Comparison of ENCODE assay signal across 10 cellular contexts in genomic region chr9:98097836-98098235, GRCh38. TPM values are rescaled to one million over a fixed set of nuclear protein-coding genes. Genes with fewer than 3 reads are reported as not detected.
DNase-seq lines count a peak whose midpoint lies in the region; ATAC-seq and TF ChIP-seq lines count a peak whose summit lies in the region.
"Had no signal": no experiment of that assay in that cellular context is flagged by ENCODE, and none has a peak within 500 bp of the region (broad histone marks: within the 10 kb centered on the region; RNA-seq: fewer than 3 reads in every experiment).

No MANE protein-coding gene starts in this region.

- H3K4me1 Mint-ChIP-seq in CD8-positive, alpha-beta T cell (ENCODE audit: low read depth), result peaks cover 69% of the 10 kb centered on the region

- H3K27me3 Mint-ChIP-seq in CD8-positive, alpha-beta T cell (ENCODE audit: low read depth), result no peaks in the 10 kb centered on the region

- H3K27me3 ChIP-seq in CD8-positive, alpha-beta T cell (ENCODE audit: insufficient read depth, low read length), result no peaks in the 10 kb centered on the region
- no peaks in the 10 kb centered on the region for H3K27me3 ChIP-seq in foreskin keratinocyte
- no peaks in the 10 kb centered on the region for H3K27me3 ChIP-seq in tibial nerve
- H3K27me3 ChIP-seq in right atrium auricular region, result no peaks in the 10 kb centered on the region
- H3K27me3 ChIP-seq: BLaER1 had no signal

- POLR2A ChIA-PET in CD8-positive, alpha-beta T cell (lab: Charles Lee), result interaction anchor here (0.7 to 1.6 kb wide), 7 partner anchors 10 to 158 kb away, joined by 3 to 10 read pairs (median 3); partner anchors contain the start of genes TBC1D2 and TRIM14

- H3K4me3 ChIP-seq in CD8-positive, alpha-beta T cell (ENCODE audit: low read depth, low read length), result no peak overlapping the region
- no peak overlapping the region for H3K4me3 ChIP-seq in coronary artery
- H3K4me3 ChIP-seq in tibial nerve, result no peak overlapping the region
- H3K4me3 ChIP-seq in right atrium auricular region, result no peak overlapping the region
- H3K4me3 ChIP-seq: BLaER1, SK-N-MC had no signal

- peaks cover 46% of the 10 kb centered on the region for H3K4me1 ChIP-seq in CD8-positive, alpha-beta T cell (ENCODE audit: insufficient read depth, low read length)
- peaks cover 17% of the 10 kb centered on the region for H3K4me1 ChIP-seq in foreskin keratinocyte
- peaks cover 0 to 23% (median 5%) of the 10 kb centered on the region in 4 donors for H3K4me1 ChIP-seq in tibial nerve
- no peaks in the 10 kb centered on the region for H3K4me1 ChIP-seq in right atrium auricular region

- H3K36me3 ChIP-seq in CD8-positive, alpha-beta T cell (ENCODE audit: insufficient read depth, low read length), result peaks cover 18% of the 10 kb centered on the region
- peaks cover 73% of the 10 kb centered on the region for H3K36me3 ChIP-seq in KOPT-K1 (ENCODE audit: insufficient read depth, low read length)
- peaks cover 0 to 37% (median 0%) of the 10 kb centered on the region in 3 donors for H3K36me3 ChIP-seq in tibial nerve
- H3K36me3 ChIP-seq in right atrium auricular region, result no peaks in the 10 kb centered on the region

- TF ChIP-seq POLR2A in tibial nerve (IDR thresholded peaks at IDR 0.05), result no peak

- intact Hi-C loops in CD8-positive, alpha-beta T cell (cut with DNase I, micrococcal nuclease), result no loop called here
- intact Hi-C loops in Right ventricle myocardium inferior (cut with DNase I), result no loop called here

- TF ChIP-seq EP300 in tibial nerve (IDR thresholded peaks at IDR 0.05), result no peak

- no peak for DNase-seq in CD8-positive, alpha-beta T cell
- peak; percentile 66 for DNase-seq in activated CD4-positive, alpha-beta T cell treated with anti-CD3 and anti-CD28 coated beads for 48 hours
- DNase-seq in foreskin keratinocyte, result peak; percentile 40 to 51
- no peak for DNase-seq in Right ventricle myocardium inferior (ENCODE audit: missing footprints)
- no peak for DNase-seq in coronary artery (ENCODE audit: low spot score)
- no peak for DNase-seq in tibial nerve (ENCODE audit: low spot score in 2 of 2)
- DNase-seq in right atrium auricular region (ENCODE audit: low spot score), result no peak

- ATAC-seq in CD8-positive, alpha-beta T cell, result no peak
- peak; percentile 58 for ATAC-seq in foreskin keratinocyte
- ATAC-seq in Right ventricle myocardium inferior, result no peak

- peaks cover 72% of the 10 kb centered on the region for H3K36me3 Mint-ChIP-seq in CD8-positive, alpha-beta T cell

- TF ChIP-seq CTCF in CD8-positive, alpha-beta T cell (IDR thresholded peaks at IDR 0.05), result no peak
- TF ChIP-seq CTCF in foreskin keratinocyte (conservative IDR thresholded peaks at IDR 0.05), result no peak
- TF ChIP-seq CTCF in coronary artery (IDR thresholded peaks at IDR 0.05), result no peak
- no peak for TF ChIP-seq CTCF in tibial nerve (IDR thresholded peaks at IDR 0.05)
- TF ChIP-seq CTCF in right atrium auricular region (IDR thresholded peaks at IDR 0.05), result no peak

- H3K9me3 Mint-ChIP-seq in CD8-positive, alpha-beta T cell, result no peaks in the 10 kb centered on the region

- H3K27ac Mint-ChIP-seq in CD8-positive, alpha-beta T cell, result peak overlapping the region; percentile 74

- WGBS in tibial nerve, 2 donors, result 61 to 64% methylated on average over 4 of the region's 4 CpGs

- CTCF ChIA-PET in CD8-positive, alpha-beta T cell (lab: Charles Lee), result interaction anchor here (0.8 to 3.7 kb wide), 4 partner anchors 11 to 174 kb away, joined by 4 to 14 read pairs (median 8); partner anchors contain the start of gene TRIM14

- H3K9me3 ChIP-seq in CD8-positive, alpha-beta T cell (ENCODE audit: low read length), result no peaks in the 10 kb centered on the region
- H3K9me3 ChIP-seq in KOPT-K1 (ENCODE audit: insufficient read depth, low read length, poor library complexity, severe bottlenecking), result no peaks in the 10 kb centered on the region
- H3K9me3 ChIP-seq in tibial nerve, result no peaks in the 10 kb centered on the region
- H3K9me3 ChIP-seq in right atrium auricular region, result no peaks in the 10 kb centered on the region
- H3K9me3 ChIP-seq: BLaER1 had no signal

- H3K27ac ChIP-seq in CD8-positive, alpha-beta T cell (ENCODE audit: low read depth, low read length), result no peak overlapping the region
- peak overlapping the region; percentile 26 for H3K27ac ChIP-seq in KOPT-K1 (ENCODE audit: low read depth, low read length, poor library complexity, severe bottlenecking)
- no peak overlapping the region for H3K27ac ChIP-seq in foreskin keratinocyte
- H3K27ac ChIP-seq in coronary artery, result no peak overlapping the region
- H3K27ac ChIP-seq in tibial nerve, result no peak overlapping the region
- no peak overlapping the region for H3K27ac ChIP-seq in right atrium auricular region
- H3K27ac ChIP-seq: SK-N-MC had no signal

- no peak overlapping the region for H3K4me3 Mint-ChIP-seq in CD8-positive, alpha-beta T cell

RNA-seq across cellular contexts. Expression of gene TRIM14, which starts 21.2 kb away (rescaled TPM):
- total RNA-seq in CD8-positive, alpha-beta T cell, result 10 to 100 TPM; 22.6 to 23.5 TPM
- total RNA-seq in foreskin keratinocyte (32.1 and 35.0 TPM in 2 replicates), Right ventricle myocardium inferior (5.1 TPM), tibial nerve (10 to 100 TPM in 3 of 4 donors, 1 to 10 TPM in 1; 9.4 to 16.8 (median 10.1) TPM), right atrium auricular region (1 to 10 TPM; 1.8 to 2.0 TPM)
- polyA plus RNA-seq in foreskin keratinocyte, result 19.8 and 20.0 TPM in 2 replicates

RNA-seq across cellular contexts. Expression of gene NANS, which starts 41.3 kb away (rescaled TPM):
- total RNA-seq in CD8-positive, alpha-beta T cell, result 10 to 100 TPM; 84.6 to 92.5 TPM
- total RNA-seq in foreskin keratinocyte, result 70.0 and 72.0 TPM in 2 replicates
- polyA plus RNA-seq in foreskin keratinocyte, result 79.3 and 82.3 TPM in 2 replicates
- 37.2 TPM for total RNA-seq in Right ventricle myocardium inferior
- total RNA-seq in tibial nerve, result 10 to 100 TPM; 35.2 to 74.4 (median 44.6) TPM
- 10 to 100 TPM; 27.4 to 35.5 TPM for total RNA-seq in right atrium auricular region

Comparison
In these comparisons a context has a peak if more than half of its experiments do, and no peak if none do; other contexts are left out.
1. DNase-seq: peak in activated CD4-positive, alpha-beta T cell treated with anti-CD3 and anti-CD28 coated beads for 48 hours (single experiment) and foreskin keratinocyte (2 of 2); none in CD8-positive, alpha-beta T cell (0 of 7), Right ventricle myocardium inferior (single experiment), coronary artery (single experiment), tibial nerve (0 of 2) and right atrium auricular region (single experiment).